Comparison of ENCODE assay signal across 13 cellular contexts in the genomic region with DNA sequence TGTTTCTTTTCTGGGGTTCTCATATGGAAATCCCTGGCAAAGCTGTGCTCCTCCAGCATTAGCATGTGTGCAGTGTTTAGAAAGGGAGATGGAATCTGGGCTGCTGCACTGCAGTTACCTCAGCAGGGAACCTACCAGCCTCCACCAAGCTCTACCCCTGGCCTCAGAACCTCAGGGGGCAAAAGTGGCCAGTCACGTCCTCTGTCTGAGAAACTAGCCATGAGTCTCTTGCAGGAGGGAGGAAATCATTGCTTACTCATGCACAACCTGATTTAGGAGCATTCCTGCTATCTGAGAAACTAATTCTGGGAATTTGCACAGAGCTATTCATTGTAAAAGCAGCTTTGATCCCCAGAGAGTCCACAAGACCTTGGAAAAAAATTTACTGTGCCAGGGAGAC.
DNase-seq lines count a peak whose midpoint lies in the region; ATAC-seq and TF ChIP-seq lines count a peak whose summit lies in the region.
"Had no signal": no experiment of that assay in that cellular context is flagged by ENCODE, and none has a peak within 500 bp of the region (broad histone marks: within the 10 kb centered on the region; RNA-seq: fewer than 3 reads in every experiment).

No MANE protein-coding gene starts in this region.

- DNase-seq in cardiac muscle cell (ENCODE audit: low read depth in 1 of 2, low spot score in 1 of 2) (peak in 1 of 2 donors; percentile 86), cardiac septum (ENCODE audit: low spot score) (no peak), amniotic stem cell (lab: John Stamatoyannopoulos, UW) (peak; percentile 45), glomerular visceral epithelial cell (ENCODE audit: extremely low spot score) (peak; percentile 86), thoracic aorta (ENCODE audit: low spot score) (peak; percentile 61), DMS53 treated with DMSO at 0.1 percent for 48 hours (lab: John Stamatoyannopoulos, UW; ENCODE audit: unreplicated experiment) (no peak), lower lobe of right lung (no peak)
- DNase-seq: 8988T; activated CD4-positive, alpha-beta T cell treated with anti-CD3 and anti-CD28 coated beads, Interleukin-2, amount 50 U/mL, for 4 hours; adrenal gland; NCI-H1436 treated with DMSO at 0.1 percent for 48 hours; pancreas had no signal

- H3K27me3 ChIP-seq in cardiac muscle cell (no peaks in the 10 kb centered on the region), thoracic aorta (replicated peaks; ENCODE audit: insufficient read depth) (no peaks in the 10 kb centered on the region), lower lobe of right lung (ENCODE audit: low read depth) (no peaks in the 10 kb centered on the region)
- H3K27me3 ChIP-seq: adrenal gland, pancreas had no signal

- H3K4me3 ChIP-seq in cardiac muscle cell (no peak overlapping the region), thoracic aorta (no peak overlapping the region), lower lobe of right lung (no peak overlapping the region)
- H3K4me3 ChIP-seq: adrenal gland, pancreas had no signal

- no peak for TF ChIP-seq CTCF in cardiac muscle cell (IDR thresholded peaks at IDR 0.05; ENCODE audit: low read depth, low read length)
- no peak for TF ChIP-seq CTCF in thoracic aorta (IDR thresholded peaks at IDR 0.05)
- TF ChIP-seq CTCF in lower lobe of right lung (IDR thresholded peaks at IDR 0.05): no peak

- H3K27ac ChIP-seq in cardiac muscle cell (peak overlapping the region; percentile 91), thoracic aorta (peak overlapping the region; percentile 87 to 89), lower lobe of right lung (no peak overlapping the region)
- H3K27ac ChIP-seq: pancreas had no signal

- no peaks in the 10 kb centered on the region for H3K9me3 ChIP-seq in cardiac muscle cell (ENCODE audit: low read depth)
- H3K9me3 ChIP-seq in thoracic aorta: no peaks in the 10 kb centered on the region
- no peaks in the 10 kb centered on the region for H3K9me3 ChIP-seq in lower lobe of right lung
- H3K9me3 ChIP-seq: adrenal gland, pancreas had no signal

- H3K4me1 ChIP-seq in cardiac muscle cell (ENCODE audit: low read depth) (peaks cover 69% of the 10 kb centered on the region), thoracic aorta (ENCODE audit: control insufficient read depth in 1 of 2, low read depth in 2 of 2) (peaks cover 68 to 98% of the 10 kb centered on the region in 2 donors), lower lobe of right lung (peaks cover 29% of the 10 kb centered on the region)
- H3K4me1 ChIP-seq: pancreas had no signal

- ATAC-seq in thoracic aorta (ENCODE audit: insufficient number of reproducible peaks, low FRiP score, low read depth): peak; percentile 84
- no peak for ATAC-seq in lower lobe of right lung
- ATAC-seq in HG03571 (IDR thresholded peaks at IDR 0.05; ENCODE audit: unreplicated experiment): no peak

- intact Hi-C loops in cardiac septum (cut with DNase I) (no loop called here), lower lobe of right lung (cut with DNase I) (no loop called here)

- peaks cover 7% of the 10 kb centered on the region for H3K36me3 ChIP-seq in cardiac muscle cell
- no peaks in the 10 kb centered on the region for H3K36me3 ChIP-seq in thoracic aorta
- H3K36me3 ChIP-seq in lower lobe of right lung: no peaks in the 10 kb centered on the region
- H3K36me3 ChIP-seq: adrenal gland, pancreas had no signal

Comparison
In these comparisons a context has a peak if more than half of its experiments do, and no peak if none do; other contexts are left out.
1. DNase-seq: peak in amniotic stem cell (single experiment), glomerular visceral epithelial cell (single experiment) and thoracic aorta (single experiment); none in cardiac septum (single experiment), DMS53 treated with DMSO at 0.1 percent for 48 hours (single experiment) and lower lobe of right lung (single experiment).